23 cellular contexts compared by ENCODE assay signal in the genomic region with DNA sequence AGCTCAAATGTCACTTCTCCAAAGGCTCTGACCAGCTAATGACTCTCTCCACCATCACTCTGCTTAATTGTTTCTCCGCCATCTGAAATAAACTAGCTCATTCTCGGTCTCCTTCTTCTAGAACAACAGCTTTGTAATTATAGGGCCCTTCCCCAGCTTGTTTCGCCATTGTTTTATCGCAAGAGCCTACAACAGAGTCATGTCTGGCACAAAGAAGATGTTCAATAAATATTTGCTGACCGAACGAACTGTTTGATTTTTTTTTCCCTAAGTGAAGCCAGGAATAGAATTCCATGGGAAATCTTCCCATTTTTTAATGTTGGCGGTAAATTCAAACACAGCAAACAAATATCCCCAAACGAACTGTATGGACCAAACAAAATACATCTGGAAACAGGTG.
"Had no signal": no experiment of that assay in that cellular context is flagged by ENCODE, and none has a peak within 500 bp of the region (broad histone marks: within the 10 kb centered on the region; RNA-seq: fewer than 3 reads in every experiment).

No MANE protein-coding gene starts in this region.

- FAIRE-seq: HTR-8/SVneo had no signal

- H3K27me3 ChIP-seq: MG63 had no signal

- H3K4me2 ChIP-seq: SK-N-SH had no signal

- ATAC-seq: Panc1, PC-3, T-cell had no signal

- H3K9me3 ChIP-seq: MG63, SK-N-SH had no signal

- H3K4me3 ChIP-seq: MG63 had no signal

- H3K27ac ChIP-seq: HL-60, RWPE1 had no signal

- DNase-seq: KBM-7, MG63, NCI-H1092, NCI-H1105 treated with DMSO at 0.1 percent for 48 hours, NCI-H1417 treated with DMSO at 0.1 percent for 48 hours, NCI-H187, NCI-H2029, NCI-H2081 treated with DMSO at 0.1 percent for 48 hours, NCI-H2171, NCI-H226, NCI-H446, NCI-H510A, NCI-H524 treated with DMSO at 0.1 percent for 48 hours, NCI-H774, PC-3, SHP77, SK-N-SH, SW 1271, T-cell had no signal

- H3K9ac ChIP-seq: SK-N-SH had no signal
